ENCODE assay signal across 9 cellular contexts in genomic region chr7:82441916-82442478, GRCh38. TPM values are rescaled to one million over a fixed set of nuclear protein-coding genes. Genes with fewer than 3 reads are reported as not detected.
DNase-seq lines count a peak whose midpoint lies in the region; ATAC-seq and TF ChIP-seq lines count a peak whose summit lies in the region.
"Had no signal": no experiment of that assay in that cellular context is flagged by ENCODE, and none has a peak within 500 bp of the region (broad histone marks: within the 10 kb centered on the region; RNA-seq: fewer than 3 reads in every experiment).

No MANE protein-coding gene starts in this region.

- no peak for DNase-seq in left ventricle myocardium inferior
- no peak for DNase-seq in cardiac septum (ENCODE audit: low spot score)
- no peak for DNase-seq in astrocyte of the cerebellum (ENCODE audit: low read depth)
- DNase-seq in right lobe of liver = no peak
- DNase-seq in aorta = no peak
- no peak for DNase-seq in NCI-H1436 treated with DMSO at 0.1 percent for 48 hours (lab: John Stamatoyannopoulos, UW)
- DNase-seq in activated CD4-positive, alpha-beta T cell treated with anti-CD3 and anti-CD28 coated beads, Interleukin-2, amount 50 U/mL, for 1 hour = no peak

- no peak overlapping the region for H3K27ac ChIP-seq in left ventricle myocardium inferior (replicated peaks)
- no peak overlapping the region for H3K27ac ChIP-seq in right lobe of liver
- no peak overlapping the region for H3K27ac ChIP-seq in aorta (ENCODE audit: low read depth in 1 of 2, low read length in 2 of 2)

- no peaks in the 10 kb centered on the region for H3K9me3 ChIP-seq in left ventricle myocardium inferior (replicated peaks)
- H3K9me3 ChIP-seq in right lobe of liver = no peaks in the 10 kb centered on the region
- no peaks in the 10 kb centered on the region for H3K9me3 ChIP-seq in aorta (ENCODE audit: control insufficient read depth, low read length)

- 7% methylated on average over 7 of the region's 7 CpGs for WGBS in right lobe of liver (ENCODE audit: insufficient coverage, low coverage, low lambda C conversion rate, missing lambda C conversion rate)
- 65 to 69% methylated on average over 7 of the region's 7 CpGs for WGBS in aorta, 2 donors

- in situ Hi-C loops in astrocyte of the cerebellum (cut with HindIII; ENCODE audit: low sequenced_read_pairs) = no loop called here

- peak overlapping the region; percentile 77 for H3K4me3 ChIP-seq in left ventricle myocardium inferior
- peak overlapping the region; percentile 85 for H3K4me3 ChIP-seq in astrocyte of the cerebellum (ENCODE audit: low read depth, low read length)
- H3K4me3 ChIP-seq in right lobe of liver = peak overlapping the region in 2 of 3 donors; percentile 40 to 51
- H3K4me3 ChIP-seq in aorta (ENCODE audit: low read length in 2 of 2) = peak overlapping the region; percentile 77 to 92

- no peak for TF ChIP-seq POLR2A in right lobe of liver (IDR thresholded peaks at IDR 0.05)

- H3K4me1 ChIP-seq in left ventricle myocardium inferior (peaks cover 59% of the 10 kb centered on the region), right lobe of liver (peaks cover 0 to 8% (median 0%) of the 10 kb centered on the region in 4 donors), aorta (ENCODE audit: control insufficient read depth in 1 of 2, insufficient read depth in 2 of 2, low read length in 2 of 2) (no peaks in the 10 kb centered on the region)

- no peaks in the 10 kb centered on the region for H3K27me3 ChIP-seq in left ventricle myocardium inferior (ENCODE audit: low read depth)
- H3K27me3 ChIP-seq in right lobe of liver = no peaks in the 10 kb centered on the region
- no peaks in the 10 kb centered on the region for H3K27me3 ChIP-seq in aorta (ENCODE audit: control insufficient read depth in 1 of 2, insufficient read depth in 2 of 2, low read length in 1 of 2)

- ATAC-seq in right lobe of liver (no peak), aorta (ENCODE audit: low FRiP score) (no peak), HG02642 (IDR thresholded peaks at IDR 0.05; ENCODE audit: poor library complexity, unreplicated experiment) (no peak)
- ATAC-seq: left lobe of liver had no signal

- H3K36me3 ChIP-seq in left ventricle myocardium inferior (no peaks in the 10 kb centered on the region), right lobe of liver (no peaks in the 10 kb centered on the region), aorta (ENCODE audit: control insufficient read depth in 1 of 2, insufficient read depth in 2 of 2, low read length in 1 of 2) (no peaks in the 10 kb centered on the region)

- intact Hi-C loops in left ventricle myocardium inferior (cut with micrococcal nuclease) = no loop called here
- intact Hi-C loops in cardiac septum (cut with DNase I) = loop anchor here (10.0 kb wide), 2 partner anchors 133 to 207 kb away; no protein-coding TSS in a partner anchor
- intact Hi-C loops in right lobe of liver (cut with DNase I) = no loop called here
- intact Hi-C loops in aorta (cut with DNase I) = no loop called here

- TF ChIP-seq CTCF in left ventricle myocardium inferior (IDR thresholded peaks at IDR 0.05; ENCODE audit: borderline replicate concordance) = no peak
- TF ChIP-seq CTCF in astrocyte of the cerebellum (IDR thresholded peaks at IDR 0.05; ENCODE audit: low read depth, low read length, missing control alignments) = no peak
- TF ChIP-seq CTCF in right lobe of liver (IDR thresholded peaks at IDR 0.05) = no peak

RNA-seq across cellular contexts. Expression of gene CACNA2D1, which starts 1.6 kb away (rescaled TPM):
- total RNA-seq in left ventricle myocardium inferior = 64.6 TPM
- total RNA-seq in cardiac septum = 87.3 TPM
- total RNA-seq in right lobe of liver = 1 to 10 TPM; 1.3 to 6.0 (median 2.2) TPM
- total RNA-seq in aorta = 10 to 100 TPM; 40.5 to 40.7 TPM
- 1 to 10 TPM; 4.5 to 8.0 TPM for polyA plus RNA-seq in aorta
